In genomic region chr15:84929795-84930371, GRCh38 we compare ENCODE assay signal across 10 cellular contexts. TPM values are rescaled to one million over a fixed set of nuclear protein-coding genes. Genes with fewer than 3 reads are reported as not detected.
DNase-seq lines count a peak whose midpoint lies in the region; ATAC-seq and TF ChIP-seq lines count a peak whose summit lies in the region.
"Had no signal": no experiment of that assay in that cellular context is flagged by ENCODE, and none has a peak within 500 bp of the region (broad histone marks: within the 10 kb centered on the region; RNA-seq: fewer than 3 reads in every experiment).

No MANE protein-coding gene starts in this region.

- no peaks in the 10 kb centered on the region for H3K36me3 Mint-ChIP-seq in activated CD8-positive, alpha-beta T cell treated with anti-CD3 and anti-CD28 coated beads for 36 hours (ENCODE audit: low read depth)
- H3K36me3 Mint-ChIP-seq in activated CD8-positive, alpha-beta T cell treated with anti-CD3 and anti-CD28 coated beads, Interleukin-2, amount 10 ng/mL, durations not matched to agents 7 days and 5 days (ENCODE audit: low read depth), result no peaks in the 10 kb centered on the region
- H3K36me3 Mint-ChIP-seq in stimulated activated effector memory CD8-positive, alpha-beta T cell treated with anti-CD3 and anti-CD28 coated beads, Interleukin-12 subunit alpha, Interleukin-12 subunit beta, amount 100 ng/mL, for 72 hours, result no peaks in the 10 kb centered on the region

- peak; percentile 14 for ATAC-seq in activated CD8-positive, alpha-beta T cell treated with anti-CD3 and anti-CD28 coated beads for 36 hours
- ATAC-seq in activated CD8-positive, alpha-beta T cell treated with anti-CD3 and anti-CD28 coated beads, Interleukin-2, amount 10 ng/mL, durations not matched to agents 7 days and 5 days, result no peak
- ATAC-seq in SK-N-SH treated with all-trans-retinoic acid at 6 μM for 48 hours, result peak; percentile 32; the same call in 2 of the 3 replicates
- ATAC-seq in stimulated activated effector memory CD8-positive, alpha-beta T cell treated with anti-CD3 and anti-CD28 coated beads, Interleukin-12 subunit alpha, Interleukin-12 subunit beta, amount 100 ng/mL, for 72 hours, result peak; percentile 91
- no peak for ATAC-seq in GM19324 (IDR thresholded peaks at IDR 0.05; ENCODE audit: low FRiP score, unreplicated experiment)

- no peaks in the 10 kb centered on the region for H3K27me3 Mint-ChIP-seq in activated CD8-positive, alpha-beta T cell treated with anti-CD3 and anti-CD28 coated beads for 36 hours
- no peaks in the 10 kb centered on the region for H3K27me3 Mint-ChIP-seq in activated CD8-positive, alpha-beta T cell treated with anti-CD3 and anti-CD28 coated beads, Interleukin-2, amount 10 ng/mL, durations not matched to agents 7 days and 5 days (ENCODE audit: low read depth)

- no peak overlapping the region for H3K4me3 Mint-ChIP-seq in activated CD8-positive, alpha-beta T cell treated with anti-CD3 and anti-CD28 coated beads for 36 hours
- H3K4me3 Mint-ChIP-seq in activated CD8-positive, alpha-beta T cell treated with anti-CD3 and anti-CD28 coated beads, Interleukin-2, amount 10 ng/mL, durations not matched to agents 7 days and 5 days, result no peak overlapping the region
- no peak overlapping the region for H3K4me3 Mint-ChIP-seq in stimulated activated effector memory CD8-positive, alpha-beta T cell treated with anti-CD3 and anti-CD28 coated beads, Interleukin-12 subunit alpha, Interleukin-12 subunit beta, amount 100 ng/mL, for 72 hours

- POLR2A ChIA-PET in activated CD8-positive, alpha-beta T cell treated with anti-CD3 and anti-CD28 coated beads for 36 hours (lab: Charles Lee), result no interaction called here
- POLR2A ChIA-PET in activated CD8-positive, alpha-beta T cell treated with anti-CD3 and anti-CD28 coated beads, Interleukin-2, amount 10 ng/mL, durations not matched to agents 7 days and 5 days (lab: Charles Lee), result no interaction called here

- no peak for TF ChIP-seq CTCF in activated CD8-positive, alpha-beta T cell treated with anti-CD3 and anti-CD28 coated beads for 36 hours (IDR thresholded peaks at IDR 0.05)
- TF ChIP-seq CTCF in fibroblast of the aortic adventitia (IDR thresholded peaks at IDR 0.05; ENCODE audit: insufficient read depth, low read length), result no peak

- peaks cover 5% of the 10 kb centered on the region for H3K4me1 Mint-ChIP-seq in activated CD8-positive, alpha-beta T cell treated with anti-CD3 and anti-CD28 coated beads for 36 hours (ENCODE audit: low read depth)
- H3K4me1 Mint-ChIP-seq in activated CD8-positive, alpha-beta T cell treated with anti-CD3 and anti-CD28 coated beads, Interleukin-2, amount 10 ng/mL, durations not matched to agents 7 days and 5 days (ENCODE audit: low read depth), result peaks cover 5% of the 10 kb centered on the region
- peaks cover 17% of the 10 kb centered on the region for H3K4me1 Mint-ChIP-seq in stimulated activated effector memory CD8-positive, alpha-beta T cell treated with anti-CD3 and anti-CD28 coated beads, Interleukin-12 subunit alpha, Interleukin-12 subunit beta, amount 100 ng/mL, for 72 hours

- H3K4me3 ChIP-seq in fibroblast of the aortic adventitia (ENCODE audit: low read depth, low read length), result no peak overlapping the region

- DNase-seq in activated CD8-positive, alpha-beta T cell treated with anti-CD3 and anti-CD28 coated beads for 36 hours, result peak; percentile 41
- DNase-seq in activated CD8-positive, alpha-beta T cell treated with anti-CD3 and anti-CD28 coated beads, Interleukin-2, amount 10 ng/mL, durations not matched to agents 7 days and 5 days, result no peak
- DNase-seq in fibroblast of the aortic adventitia (ENCODE audit: low read depth), result peak; percentile 33
- peak in 1 of 2 donors; percentile 8 for DNase-seq in stimulated activated effector memory CD8-positive, alpha-beta T cell treated with anti-CD3 and anti-CD28 coated beads, Interleukin-12 subunit alpha, Interleukin-12 subunit beta, amount 100 ng/mL, for 72 hours (ENCODE audit: low spot score in 2 of 2)
- no peak for DNase-seq in iPS-NIHi7 (ENCODE audit: extremely low spot score)
- no peak for DNase-seq in cerebellum (ENCODE audit: low spot score)
- DNase-seq: NCI-H2227 treated with DMSO at 0.1 percent for 48 hours had no signal

- intact Hi-C loops in activated CD8-positive, alpha-beta T cell treated with anti-CD3 and anti-CD28 coated beads for 36 hours (cut with micrococcal nuclease), result loop anchor here (10.0 kb wide), 1 partner anchor 85 kb away; no protein-coding TSS in a partner anchor

- H3K9me3 Mint-ChIP-seq in activated CD8-positive, alpha-beta T cell treated with anti-CD3 and anti-CD28 coated beads for 36 hours, result no peaks in the 10 kb centered on the region
- H3K9me3 Mint-ChIP-seq in activated CD8-positive, alpha-beta T cell treated with anti-CD3 and anti-CD28 coated beads, Interleukin-2, amount 10 ng/mL, durations not matched to agents 7 days and 5 days (ENCODE audit: insufficient read depth), result no peaks in the 10 kb centered on the region
- H3K9me3 Mint-ChIP-seq in stimulated activated effector memory CD8-positive, alpha-beta T cell treated with anti-CD3 and anti-CD28 coated beads, Interleukin-12 subunit alpha, Interleukin-12 subunit beta, amount 100 ng/mL, for 72 hours, result no peaks in the 10 kb centered on the region

- CTCF ChIA-PET in activated CD8-positive, alpha-beta T cell treated with anti-CD3 and anti-CD28 coated beads for 36 hours (lab: Charles Lee), result interaction anchor here (2.2 to 3.5 kb wide), 6 partner anchors 10 to 342 kb away, joined by 8 to 35 read pairs (median 14); no protein-coding TSS in a partner anchor
- CTCF ChIA-PET in activated CD8-positive, alpha-beta T cell treated with anti-CD3 and anti-CD28 coated beads, Interleukin-2, amount 10 ng/mL, durations not matched to agents 7 days and 5 days (lab: Charles Lee), result interaction anchor here (1.0 to 1.4 kb wide), 3 partner anchors 23 to 114 kb away, joined by 3 read pairs; no protein-coding TSS in a partner anchor

- no peak overlapping the region for H3K27ac Mint-ChIP-seq in activated CD8-positive, alpha-beta T cell treated with anti-CD3 and anti-CD28 coated beads for 36 hours
- H3K27ac Mint-ChIP-seq in activated CD8-positive, alpha-beta T cell treated with anti-CD3 and anti-CD28 coated beads, Interleukin-2, amount 10 ng/mL, durations not matched to agents 7 days and 5 days, result no peak overlapping the region
- H3K27ac Mint-ChIP-seq in stimulated activated effector memory CD8-positive, alpha-beta T cell treated with anti-CD3 and anti-CD28 coated beads, Interleukin-12 subunit alpha, Interleukin-12 subunit beta, amount 100 ng/mL, for 72 hours, result peak overlapping the region; percentile 10

TF ChIP-seq in SK-N-SH treated with all-trans-retinoic acid at 6 μM for 48 hours, 23 proteins besides CTCF, POLR2A, EP300 and RAD21 (continues in another document):
- no peak for TF ChIP-seq PPARA (CRISPR knock-in tag; IDR thresholded peaks at IDR 0.05; ENCODE audit: borderline replicate concordance)
- no peak for TF ChIP-seq CSRNP3 (CRISPR knock-in tag; IDR thresholded peaks at IDR 0.05)
- no peak for TF ChIP-seq CSDC2 (CRISPR knock-in tag; IDR thresholded peaks at IDR 0.05)
- TF ChIP-seq ZNF70 (CRISPR knock-in tag; IDR thresholded peaks at IDR 0.05), result no peak
- no peak for TF ChIP-seq ZNF8 (CRISPR knock-in tag; IDR thresholded peaks at IDR 0.05)
- TF ChIP-seq RARB (CRISPR knock-in tag; IDR thresholded peaks at IDR 0.05), result no peak
- no peak for TF ChIP-seq ZFP3 (CRISPR knock-in tag; IDR thresholded peaks at IDR 0.05)
- no peak for TF ChIP-seq POU6F1 (CRISPR knock-in tag; IDR thresholded peaks at IDR 0.05; ENCODE audit: borderline replicate concordance, low read depth)
- TF ChIP-seq OSR1 (CRISPR knock-in tag; IDR thresholded peaks at IDR 0.05), result no peak
- TF ChIP-seq ZFP30 (CRISPR knock-in tag; IDR thresholded peaks at IDR 0.05), result no peak

RNA-seq across cellular contexts. Expression of gene SLC28A1, which starts 45.4 kb away (rescaled TPM):
- not detected for total RNA-seq in activated CD8-positive, alpha-beta T cell treated with anti-CD3 and anti-CD28 coated beads for 36 hours
- total RNA-seq in activated CD8-positive, alpha-beta T cell treated with anti-CD3 and anti-CD28 coated beads, Interleukin-2, amount 10 ng/mL, durations not matched to agents 7 days and 5 days, result not detected
- total RNA-seq in fibroblast of the aortic adventitia (ENCODE audit: low replicate concordance), result not detected in 2 replicates
- not detected for total RNA-seq in cerebellum
- total RNA-seq: mononuclear cell had no signal

RNA-seq across cellular contexts. Expression of gene PDE8A, which starts 51.8 kb away (rescaled TPM):
- total RNA-seq in activated CD8-positive, alpha-beta T cell treated with anti-CD3 and anti-CD28 coated beads for 36 hours, result 10 to 100 TPM; 23.2 to 24.4 TPM
- 10 to 100 TPM; 12.6 to 12.8 TPM for total RNA-seq in activated CD8-positive, alpha-beta T cell treated with anti-CD3 and anti-CD28 coated beads, Interleukin-2, amount 10 ng/mL, durations not matched to agents 7 days and 5 days
- total RNA-seq in fibroblast of the aortic adventitia (ENCODE audit: low replicate concordance), result 20.6 and 26.2 TPM in 2 replicates
- 33.1 TPM for total RNA-seq in cerebellum

Comparison
In these comparisons a context has a peak if more than half of its experiments do, and no peak if none do; other contexts are left out.
1. ATAC-seq: peak in activated CD8-positive, alpha-beta T cell treated with anti-CD3 and anti-CD28 coated beads for 36 hours (single experiment), SK-N-SH treated with all-trans-retinoic acid at 6 μM for 48 hours (single experiment) and stimulated activated effector memory CD8-positive, alpha-beta T cell treated with anti-CD3 and anti-CD28 coated beads, Interleukin-12 subunit alpha, Interleukin-12 subunit beta, amount 100 ng/mL, for 72 hours (single experiment); none in activated CD8-positive, alpha-beta T cell treated with anti-CD3 and anti-CD28 coated beads, Interleukin-2, amount 10 ng/mL, durations not matched to agents 7 days and 5 days (single experiment) and GM19324 (single experiment).
2. DNase-seq: peak in activated CD8-positive, alpha-beta T cell treated with anti-CD3 and anti-CD28 coated beads for 36 hours (single experiment) and fibroblast of the aortic adventitia (single experiment); none in activated CD8-positive, alpha-beta T cell treated with anti-CD3 and anti-CD28 coated beads, Interleukin-2, amount 10 ng/mL, durations not matched to agents 7 days and 5 days (single experiment), iPS-NIHi7 (single experiment) and cerebellum (single experiment).